In genomic region chr21:34775793-34776192, GRCh38 we compare ENCODE assay signal across 17 cellular contexts.
DNase-seq lines count a peak whose midpoint lies in the region; ATAC-seq lines count a peak whose summit lies in the region.
"Had no signal": no experiment of that assay in that cellular context is flagged by ENCODE, and none has a peak within 500 bp of the region (broad histone marks: within the 10 kb centered on the region; RNA-seq: fewer than 3 reads in every experiment).

No MANE protein-coding gene starts in this region.

- no peak for ATAC-seq in HG03354 (IDR thresholded peaks at IDR 0.05; ENCODE audit: poor library complexity, severe bottlenecking, unreplicated experiment)
- no peak for ATAC-seq in GM19452 (IDR thresholded peaks at IDR 0.05; ENCODE audit: unreplicated experiment)

- DNase-seq in HT-29 (ENCODE audit: low spot score), result peak; percentile 63
- peak; percentile 56 for DNase-seq in amniotic epithelial cell (ENCODE audit: low read depth)
- peak; percentile 52 for DNase-seq in glomerular visceral epithelial cell (ENCODE audit: extremely low spot score)
- peak; percentile 95 for DNase-seq in renal cortical epithelial cell (ENCODE audit: low read depth)
- DNase-seq in SIG-M5 (lab: John Stamatoyannopoulos, UW), result no peak
- DNase-seq in NCI-H2196 treated with DMSO at 0.1 percent for 48 hours (lab: John Stamatoyannopoulos, UW; ENCODE audit: unreplicated experiment), result no peak
- DNase-seq: Calu3; CD4-positive, CD25-positive, alpha-beta regulatory T cell; DMS79; NCI-H1048; NCI-H146; NCI-H226; NCI-H526 treated with DMSO at 0.1 percent for 48 hours; OCI-M1; SK-N-SH had no signal

Comparison
In these comparisons a context has a peak if more than half of its experiments do, and no peak if none do; other contexts are left out.
1. DNase-seq: peak in HT-29 (single experiment), amniotic epithelial cell (single experiment), glomerular visceral epithelial cell (single experiment) and renal cortical epithelial cell (single experiment); none in SIG-M5 (single experiment) and NCI-H2196 treated with DMSO at 0.1 percent for 48 hours (single experiment).